In the genomic region with DNA sequence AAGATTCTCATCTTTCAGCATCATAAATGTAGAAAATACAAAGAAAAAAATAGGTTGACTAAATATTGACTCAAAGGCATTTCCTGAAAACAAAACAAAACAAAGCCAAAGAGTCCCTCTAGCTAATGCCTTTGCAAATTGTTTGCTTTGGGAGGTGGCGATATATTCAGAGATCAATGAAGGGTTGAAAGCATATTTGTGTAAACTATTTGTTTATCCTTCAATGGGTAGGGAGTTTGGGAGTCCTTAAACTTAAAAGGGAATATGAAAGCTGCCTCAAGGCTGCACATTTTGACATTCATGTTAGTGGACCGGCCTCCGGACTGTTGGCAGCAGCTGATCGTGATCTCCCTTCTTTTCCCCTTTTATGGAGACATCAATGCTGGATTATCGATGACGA, we compare ENCODE assay signal across 1 cellular context.
TF ChIP-seq lines count a peak whose summit lies in the region.

No MANE protein-coding gene starts in this region.

TF ChIP-seq in HepG2, 621 proteins besides CTCF, POLR2A, EP300 and RAD21 (continued from another document and continues in another):
- TF ChIP-seq, protein P1, sequence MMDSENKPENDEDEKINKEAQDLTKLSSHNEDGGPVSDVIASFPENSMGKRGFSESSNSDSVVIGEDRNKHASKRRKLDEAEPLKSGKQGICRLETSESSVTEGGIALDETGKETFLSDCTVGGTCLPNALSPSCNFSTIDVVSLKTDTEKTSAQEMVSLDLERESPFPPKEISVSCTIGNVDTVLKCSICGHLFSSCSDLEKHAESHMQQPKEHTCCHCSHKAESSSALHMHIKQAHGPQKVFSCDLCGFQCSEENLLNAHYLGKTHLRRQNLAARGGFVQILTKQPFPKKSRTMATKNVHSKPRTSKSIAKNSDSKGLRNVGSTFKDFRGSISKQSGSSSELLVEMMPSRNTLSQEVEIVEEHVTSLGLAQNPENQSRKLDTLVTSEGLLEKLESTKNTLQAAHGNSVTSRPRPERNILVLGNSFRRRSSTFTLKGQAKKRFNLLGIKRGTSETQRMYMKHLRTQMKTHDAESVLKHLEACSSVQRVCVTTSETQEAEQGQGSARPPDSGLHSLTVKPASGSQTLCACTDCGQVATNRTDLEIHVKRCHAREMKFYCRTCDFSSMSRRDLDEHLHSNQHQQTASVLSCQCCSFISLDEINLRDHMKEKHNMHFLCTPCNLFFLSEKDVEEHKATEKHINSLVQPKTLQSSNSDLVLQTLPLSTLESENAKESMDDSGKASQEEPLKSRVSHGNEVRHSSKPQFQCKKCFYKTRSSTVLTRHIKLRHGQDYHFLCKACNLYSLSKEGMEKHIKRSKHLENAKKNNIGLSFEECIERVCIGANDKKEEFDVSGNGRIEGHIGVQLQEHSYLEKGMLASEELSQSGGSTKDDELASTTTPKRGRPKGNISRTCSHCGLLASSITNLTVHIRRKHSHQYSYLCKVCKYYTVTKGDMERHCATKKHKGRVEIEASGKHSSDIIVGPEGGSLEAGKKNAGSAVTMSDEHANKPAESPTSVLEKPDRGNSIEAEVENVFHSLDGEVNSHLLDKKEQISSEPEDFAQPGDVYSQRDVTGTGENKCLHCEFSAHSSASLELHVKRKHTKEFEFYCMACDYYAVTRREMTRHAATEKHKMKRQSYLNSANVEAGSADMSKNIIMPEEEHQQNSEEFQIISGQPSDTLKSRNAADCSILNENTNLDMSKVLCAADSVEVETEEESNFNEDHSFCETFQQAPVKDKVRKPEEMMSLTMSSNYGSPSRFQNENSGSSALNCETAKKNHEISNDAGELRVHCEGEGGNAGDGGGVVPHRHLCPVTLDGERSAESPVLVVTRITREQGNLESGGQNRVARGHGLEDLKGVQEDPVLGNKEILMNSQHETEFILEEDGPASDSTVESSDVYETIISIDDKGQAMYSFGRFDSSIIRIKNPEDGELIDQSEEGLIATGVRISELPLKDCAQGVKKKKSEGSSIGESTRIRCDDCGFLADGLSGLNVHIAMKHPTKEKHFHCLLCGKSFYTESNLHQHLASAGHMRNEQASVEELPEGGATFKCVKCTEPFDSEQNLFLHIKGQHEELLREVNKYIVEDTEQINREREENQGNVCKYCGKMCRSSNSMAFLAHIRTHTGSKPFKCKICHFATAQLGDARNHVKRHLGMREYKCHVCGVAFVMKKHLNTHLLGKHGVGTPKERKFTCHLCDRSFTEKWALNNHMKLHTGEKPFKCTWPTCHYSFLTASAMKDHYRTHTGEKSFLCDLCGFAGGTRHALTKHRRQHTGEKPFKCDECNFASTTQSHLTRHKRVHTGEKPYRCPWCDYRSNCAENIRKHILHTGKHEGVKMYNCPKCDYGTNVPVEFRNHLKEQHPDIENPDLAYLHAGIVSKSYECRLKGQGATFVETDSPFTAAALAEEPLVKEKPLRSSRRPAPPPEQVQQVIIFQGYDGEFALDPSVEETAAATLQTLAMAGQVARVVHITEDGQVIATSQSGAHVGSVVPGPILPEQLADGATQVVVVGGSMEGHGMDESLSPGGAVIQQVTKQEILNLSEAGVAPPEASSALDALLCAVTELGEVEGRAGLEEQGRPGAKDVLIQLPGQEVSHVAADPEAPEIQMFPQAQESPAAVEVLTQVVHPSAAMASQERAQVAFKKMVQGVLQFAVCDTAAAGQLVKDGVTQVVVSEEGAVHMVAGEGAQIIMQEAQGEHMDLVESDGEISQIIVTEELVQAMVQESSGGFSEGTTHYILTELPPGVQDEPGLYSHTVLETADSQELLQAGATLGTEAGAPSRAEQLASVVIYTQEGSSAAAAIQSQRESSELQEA (CRISPR knock-in tag; IDR thresholded peaks at IDR 0.05; ENCODE audit: not compliant biosample characterization) = no peak
- TF ChIP-seq ZNF780A (CRISPR knock-in tag; IDR thresholded peaks at IDR 0.05) (no peak), KAT2B (IDR thresholded peaks at IDR 0.05; ENCODE audit: borderline replicate concordance, low read depth, low read length) (no peak), SMAD9 (CRISPR knock-in tag; IDR thresholded peaks at IDR 0.05) (no peak), ZNF329 (CRISPR knock-in tag; IDR thresholded peaks at IDR 0.05; ENCODE audit: low read depth) (no peak), NRL (CRISPR knock-in tag; IDR thresholded peaks at IDR 0.05; ENCODE audit: borderline replicate concordance) (no peak), ZNF569 (CRISPR knock-in tag; IDR thresholded peaks at IDR 0.05; ENCODE audit: borderline replicate concordance) (no peak), ZNF878 (CRISPR knock-in tag; IDR thresholded peaks at IDR 0.05) (no peak), ZNF501 (CRISPR knock-in tag; IDR thresholded peaks at IDR 0.05) (no peak), NCOA1 (CRISPR knock-in tag; IDR thresholded peaks at IDR 0.05) (no peak), MATR3 (CRISPR knock-in tag; IDR thresholded peaks at IDR 0.05) (no peak), ZNF224 (CRISPR knock-in tag; IDR thresholded peaks at IDR 0.05) (no peak), MEIS1 (CRISPR knock-in tag; IDR thresholded peaks at IDR 0.05; ENCODE audit: borderline replicate concordance) (no peak), FOXP1 (IDR thresholded peaks at IDR 0.05) (no peak), FOXP1 (CRISPR knock-in tag; IDR thresholded peaks at IDR 0.05) (peak; percentile 93), HNF4G (IDR thresholded peaks at IDR 0.05; ENCODE audit: borderline replicate concordance, low read depth, low read length) (no peak), HNF4G (CRISPR knock-in tag; IDR thresholded peaks at IDR 0.05; ENCODE audit: borderline replicate concordance, low read depth) (no peak), MBD4 (IDR thresholded peaks at IDR 0.05; ENCODE audit: borderline replicate concordance, low read length) (no peak; the same call in 1 of the 2 replicates), KLF15 (CRISPR knock-in tag; IDR thresholded peaks at IDR 0.05; ENCODE audit: borderline replicate concordance) (no peak), HDAC1 (CRISPR knock-in tag; IDR thresholded peaks at IDR 0.05) (no peak), PCBP1 (IDR thresholded peaks at IDR 0.05; ENCODE audit: borderline replicate concordance, low read depth, low read length) (no peak), KLF6 (CRISPR knock-in tag; IDR thresholded peaks at IDR 0.05) (0 out of 2 replicates have a peak, but pooled peaks have one; percentile 34), GLI4 (CRISPR knock-in tag; IDR thresholded peaks at IDR 0.05; ENCODE audit: borderline replicate concordance) (no peak), ZNF484 (CRISPR knock-in tag; IDR thresholded peaks at IDR 0.05; ENCODE audit: borderline replicate concordance, low read depth) (no peak)
- TF ChIP-seq, protein P2, sequence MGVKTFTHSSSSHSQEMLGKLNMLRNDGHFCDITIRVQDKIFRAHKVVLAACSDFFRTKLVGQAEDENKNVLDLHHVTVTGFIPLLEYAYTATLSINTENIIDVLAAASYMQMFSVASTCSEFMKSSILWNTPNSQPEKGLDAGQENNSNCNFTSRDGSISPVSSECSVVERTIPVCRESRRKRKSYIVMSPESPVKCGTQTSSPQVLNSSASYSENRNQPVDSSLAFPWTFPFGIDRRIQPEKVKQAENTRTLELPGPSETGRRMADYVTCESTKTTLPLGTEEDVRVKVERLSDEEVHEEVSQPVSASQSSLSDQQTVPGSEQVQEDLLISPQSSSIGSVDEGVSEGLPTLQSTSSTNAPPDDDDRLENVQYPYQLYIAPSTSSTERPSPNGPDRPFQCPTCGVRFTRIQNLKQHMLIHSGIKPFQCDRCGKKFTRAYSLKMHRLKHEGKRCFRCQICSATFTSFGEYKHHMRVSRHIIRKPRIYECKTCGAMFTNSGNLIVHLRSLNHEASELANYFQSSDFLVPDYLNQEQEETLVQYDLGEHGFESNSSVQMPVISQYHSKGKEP (CRISPR knock-in tag; IDR thresholded peaks at IDR 0.05) = no peak
- TF ChIP-seq, protein P3, sequence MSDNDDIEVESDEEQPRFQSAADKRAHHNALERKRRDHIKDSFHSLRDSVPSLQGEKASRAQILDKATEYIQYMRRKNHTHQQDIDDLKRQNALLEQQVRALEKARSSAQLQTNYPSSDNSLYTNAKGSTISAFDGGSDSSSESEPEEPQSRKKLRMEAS (IDR thresholded peaks at IDR 0.05) = 0 out of 2 replicates have a peak, but pooled peaks have one; percentile 21
- TF ChIP-seq, protein P4, sequence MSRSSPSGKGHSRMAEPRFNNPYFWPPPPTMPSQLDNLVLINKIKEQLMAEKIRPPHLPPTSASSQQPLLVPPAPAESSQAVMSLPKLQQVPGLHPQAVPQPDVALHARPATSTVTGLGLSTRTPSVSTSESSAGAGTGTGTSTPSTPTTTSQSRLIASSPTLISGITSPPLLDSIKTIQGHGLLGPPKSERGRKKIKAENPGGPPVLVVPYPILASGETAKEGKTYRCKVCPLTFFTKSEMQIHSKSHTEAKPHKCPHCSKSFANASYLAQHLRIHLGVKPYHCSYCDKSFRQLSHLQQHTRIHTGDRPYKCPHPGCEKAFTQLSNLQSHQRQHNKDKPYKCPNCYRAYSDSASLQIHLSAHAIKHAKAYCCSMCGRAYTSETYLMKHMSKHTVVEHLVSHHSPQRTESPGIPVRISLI (CRISPR knock-in tag; IDR thresholded peaks at IDR 0.05; ENCODE audit: borderline replicate concordance) = no peak
- TF ChIP-seq, protein P5, sequence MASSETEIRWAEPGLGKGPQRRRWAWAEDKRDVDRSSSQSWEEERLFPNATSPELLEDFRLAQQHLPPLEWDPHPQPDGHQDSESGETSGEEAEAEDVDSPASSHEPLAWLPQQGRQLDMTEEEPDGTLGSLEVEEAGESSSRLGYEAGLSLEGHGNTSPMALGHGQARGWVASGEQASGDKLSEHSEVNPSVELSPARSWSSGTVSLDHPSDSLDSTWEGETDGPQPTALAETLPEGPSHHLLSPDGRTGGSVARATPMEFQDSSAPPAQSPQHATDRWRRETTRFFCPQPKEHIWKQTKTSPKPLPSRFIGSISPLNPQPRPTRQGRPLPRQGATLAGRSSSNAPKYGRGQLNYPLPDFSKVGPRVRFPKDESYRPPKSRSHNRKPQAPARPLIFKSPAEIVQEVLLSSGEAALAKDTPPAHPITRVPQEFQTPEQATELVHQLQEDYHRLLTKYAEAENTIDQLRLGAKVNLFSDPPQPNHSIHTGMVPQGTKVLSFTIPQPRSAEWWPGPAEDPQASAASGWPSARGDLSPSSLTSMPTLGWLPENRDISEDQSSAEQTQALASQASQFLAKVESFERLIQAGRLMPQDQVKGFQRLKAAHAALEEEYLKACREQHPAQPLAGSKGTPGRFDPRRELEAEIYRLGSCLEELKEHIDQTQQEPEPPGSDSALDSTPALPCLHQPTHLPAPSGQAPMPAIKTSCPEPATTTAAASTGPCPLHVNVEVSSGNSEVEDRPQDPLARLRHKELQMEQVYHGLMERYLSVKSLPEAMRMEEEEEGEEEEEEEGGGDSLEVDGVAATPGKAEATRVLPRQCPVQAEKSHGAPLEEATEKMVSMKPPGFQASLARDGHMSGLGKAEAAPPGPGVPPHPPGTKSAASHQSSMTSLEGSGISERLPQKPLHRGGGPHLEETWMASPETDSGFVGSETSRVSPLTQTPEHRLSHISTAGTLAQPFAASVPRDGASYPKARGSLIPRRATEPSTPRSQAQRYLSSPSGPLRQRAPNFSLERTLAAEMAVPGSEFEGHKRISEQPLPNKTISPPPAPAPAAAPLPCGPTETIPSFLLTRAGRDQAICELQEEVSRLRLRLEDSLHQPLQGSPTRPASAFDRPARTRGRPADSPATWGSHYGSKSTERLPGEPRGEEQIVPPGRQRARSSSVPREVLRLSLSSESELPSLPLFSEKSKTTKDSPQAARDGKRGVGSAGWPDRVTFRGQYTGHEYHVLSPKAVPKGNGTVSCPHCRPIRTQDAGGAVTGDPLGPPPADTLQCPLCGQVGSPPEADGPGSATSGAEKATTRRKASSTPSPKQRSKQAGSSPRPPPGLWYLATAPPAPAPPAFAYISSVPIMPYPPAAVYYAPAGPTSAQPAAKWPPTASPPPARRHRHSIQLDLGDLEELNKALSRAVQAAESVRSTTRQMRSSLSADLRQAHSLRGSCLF (CRISPR knock-in tag; IDR thresholded peaks at IDR 0.05; ENCODE audit: borderline replicate concordance) = no peak
- TF ChIP-seq, protein P6, sequence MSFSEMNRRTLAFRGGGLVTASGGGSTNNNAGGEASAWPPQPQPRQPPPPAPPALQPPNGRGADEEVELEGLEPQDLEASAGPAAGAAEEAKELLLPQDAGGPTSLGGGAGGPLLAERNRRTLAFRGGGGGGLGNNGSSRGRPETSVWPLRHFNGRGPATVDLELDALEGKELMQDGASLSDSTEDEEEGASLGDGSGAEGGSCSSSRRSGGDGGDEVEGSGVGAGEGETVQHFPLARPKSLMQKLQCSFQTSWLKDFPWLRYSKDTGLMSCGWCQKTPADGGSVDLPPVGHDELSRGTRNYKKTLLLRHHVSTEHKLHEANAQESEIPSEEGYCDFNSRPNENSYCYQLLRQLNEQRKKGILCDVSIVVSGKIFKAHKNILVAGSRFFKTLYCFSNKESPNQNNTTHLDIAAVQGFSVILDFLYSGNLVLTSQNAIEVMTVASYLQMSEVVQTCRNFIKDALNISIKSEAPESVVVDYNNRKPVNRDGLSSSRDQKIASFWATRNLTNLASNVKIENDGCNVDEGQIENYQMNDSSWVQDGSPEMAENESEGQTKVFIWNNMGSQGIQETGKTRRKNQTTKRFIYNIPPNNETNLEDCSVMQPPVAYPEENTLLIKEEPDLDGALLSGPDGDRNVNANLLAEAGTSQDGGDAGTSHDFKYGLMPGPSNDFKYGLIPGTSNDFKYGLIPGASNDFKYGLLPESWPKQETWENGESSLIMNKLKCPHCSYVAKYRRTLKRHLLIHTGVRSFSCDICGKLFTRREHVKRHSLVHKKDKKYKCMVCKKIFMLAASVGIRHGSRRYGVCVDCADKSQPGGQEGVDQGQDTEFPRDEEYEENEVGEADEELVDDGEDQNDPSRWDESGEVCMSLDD (CRISPR knock-in tag; IDR thresholded peaks at IDR 0.05; ENCODE audit: borderline replicate concordance) = no peak
- TF ChIP-seq, protein P7, sequence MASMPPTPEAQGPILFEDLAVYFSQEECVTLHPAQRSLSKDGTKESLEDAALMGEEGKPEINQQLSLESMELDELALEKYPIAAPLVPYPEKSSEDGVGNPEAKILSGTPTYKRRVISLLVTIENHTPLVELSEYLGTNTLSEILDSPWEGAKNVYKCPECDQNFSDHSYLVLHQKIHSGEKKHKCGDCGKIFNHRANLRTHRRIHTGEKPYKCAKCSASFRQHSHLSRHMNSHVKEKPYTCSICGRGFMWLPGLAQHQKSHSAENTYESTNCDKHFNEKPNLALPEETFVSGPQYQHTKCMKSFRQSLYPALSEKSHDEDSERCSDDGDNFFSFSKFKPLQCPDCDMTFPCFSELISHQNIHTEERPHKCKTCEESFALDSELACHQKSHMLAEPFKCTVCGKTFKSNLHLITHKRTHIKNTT (CRISPR knock-in tag; IDR thresholded peaks at IDR 0.05) = no peak
- TF ChIP-seq, protein P8, sequence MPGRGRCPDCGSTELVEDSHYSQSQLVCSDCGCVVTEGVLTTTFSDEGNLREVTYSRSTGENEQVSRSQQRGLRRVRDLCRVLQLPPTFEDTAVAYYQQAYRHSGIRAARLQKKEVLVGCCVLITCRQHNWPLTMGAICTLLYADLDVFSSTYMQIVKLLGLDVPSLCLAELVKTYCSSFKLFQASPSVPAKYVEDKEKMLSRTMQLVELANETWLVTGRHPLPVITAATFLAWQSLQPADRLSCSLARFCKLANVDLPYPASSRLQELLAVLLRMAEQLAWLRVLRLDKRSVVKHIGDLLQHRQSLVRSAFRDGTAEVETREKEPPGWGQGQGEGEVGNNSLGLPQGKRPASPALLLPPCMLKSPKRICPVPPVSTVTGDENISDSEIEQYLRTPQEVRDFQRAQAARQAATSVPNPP (CRISPR knock-in tag; IDR thresholded peaks at IDR 0.05) = no peak
- TF ChIP-seq, protein P9, sequence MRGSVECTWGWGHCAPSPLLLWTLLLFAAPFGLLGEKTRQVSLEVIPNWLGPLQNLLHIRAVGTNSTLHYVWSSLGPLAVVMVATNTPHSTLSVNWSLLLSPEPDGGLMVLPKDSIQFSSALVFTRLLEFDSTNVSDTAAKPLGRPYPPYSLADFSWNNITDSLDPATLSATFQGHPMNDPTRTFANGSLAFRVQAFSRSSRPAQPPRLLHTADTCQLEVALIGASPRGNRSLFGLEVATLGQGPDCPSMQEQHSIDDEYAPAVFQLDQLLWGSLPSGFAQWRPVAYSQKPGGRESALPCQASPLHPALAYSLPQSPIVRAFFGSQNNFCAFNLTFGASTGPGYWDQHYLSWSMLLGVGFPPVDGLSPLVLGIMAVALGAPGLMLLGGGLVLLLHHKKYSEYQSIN (CRISPR knock-in tag; IDR thresholded peaks at IDR 0.05; ENCODE audit: borderline replicate concordance) = no peak
